In the genomic region with DNA sequence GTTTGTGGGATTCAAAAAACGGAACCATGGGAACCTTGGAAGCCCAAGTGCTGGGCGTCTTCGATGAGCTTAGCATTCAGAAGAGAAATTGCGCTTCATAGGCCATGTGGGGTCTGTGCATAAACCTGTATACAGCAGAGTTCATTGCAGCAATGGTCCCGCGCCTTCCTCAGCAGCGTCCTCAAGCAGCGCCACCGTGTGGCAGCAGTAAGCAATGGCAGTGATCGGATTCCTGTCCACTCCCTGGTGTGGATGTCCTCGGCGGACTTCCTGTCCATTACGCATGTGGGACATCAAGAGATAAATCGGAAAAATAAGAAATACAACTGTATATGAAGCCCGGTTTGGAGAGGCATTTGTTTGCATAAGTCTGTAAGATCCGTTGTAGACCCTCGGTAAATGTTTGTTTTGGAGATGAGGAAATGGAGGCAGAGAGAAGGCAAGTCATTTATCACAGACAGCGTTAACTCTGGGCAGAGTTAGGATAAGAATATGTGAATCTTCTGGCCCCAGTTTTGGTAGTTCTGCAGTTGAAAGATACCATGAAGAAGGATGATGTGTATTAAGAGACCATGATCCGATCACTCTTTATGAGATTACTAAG, we compare ENCODE assay signal across 8 cellular contexts. TPM values are rescaled to one million over a fixed set of nuclear protein-coding genes. Genes with fewer than 3 reads are reported as not detected.
A peak's percentile ranks its signal among the peaks of the same experiment; 100 is the strongest.
DNase-seq lines count a peak whose midpoint lies in the region; ATAC-seq, FAIRE-seq and TF ChIP-seq lines count a peak whose summit lies in the region.

No MANE protein-coding gene starts in this region.

- H3K4me3 ChIP-seq in Caco-2 (ENCODE audit: low read depth, low read length) (no peak overlapping the region), endothelial cell of umbilical vein (replicated peaks in 1 of 3; ENCODE audit: insufficient read depth in 1 of 3, low read depth in 1 of 3, low read length in 3 of 3) (no peak overlapping the region)
- no peak overlapping the region for H3K4me3 ChIP-seq in CD4-positive, alpha-beta memory T cell (ENCODE audit: low read length in 2 of 2)

- H3K27me3 ChIP-seq in Caco-2 (replicated peaks; ENCODE audit: control insufficient read depth, insufficient read depth, low read length) (no peaks in the 10 kb centered on the region), endothelial cell of umbilical vein (ENCODE audit: control insufficient read depth in 2 of 2, insufficient read depth in 2 of 2, low read length in 2 of 2) (no peaks in the 10 kb centered on the region)
- H3K27me3 ChIP-seq in CD4-positive, alpha-beta memory T cell (ENCODE audit: insufficient read depth, low read length), result no peaks in the 10 kb centered on the region

- CTCF ChIA-PET in Caco-2 (lab: Charles Lee) (no interaction called here), endothelial cell of umbilical vein (lab: Charles Lee) (no interaction called here)
- CTCF ChIA-PET in CD4-positive, alpha-beta memory T cell (lab: Charles Lee; ENCODE audit: partially characterized antibody), result no interaction called here

- H3K9ac ChIP-seq in endothelial cell of umbilical vein (replicated peaks; ENCODE audit: extremely low read depth, insufficient read depth, low read length), result no peak overlapping the region

- no peaks in the 10 kb centered on the region for H3K27me3 Mint-ChIP-seq in Caco-2 (ENCODE audit: insufficient read depth, unreplicated experiment)
- H3K27me3 Mint-ChIP-seq in CD4-positive, alpha-beta memory T cell, result no peaks in the 10 kb centered on the region

- intact Hi-C loops in Caco-2 (cut with micrococcal nuclease; ENCODE audit: unreplicated experiment), result loop anchor here (1.0 kb wide), 1 partner anchor 165 kb away; no protein-coding TSS in a partner anchor
- intact Hi-C loops in endothelial cell of umbilical vein (cut with micrococcal nuclease), result loop anchor here (5.0 kb wide), 1 partner anchor 1524 kb away; no protein-coding TSS in a partner anchor
- intact Hi-C loops in CD4-positive, alpha-beta memory T cell (cut with micrococcal nuclease), result no loop called here

- ATAC-seq in GM19467 (IDR thresholded peaks at IDR 0.05; ENCODE audit: unreplicated experiment) (peak; percentile 59), HG03097 (IDR thresholded peaks at IDR 0.05; ENCODE audit: low FRiP score, unreplicated experiment) (no peak)

- DNase-seq in Caco-2 (peak; percentile 39 to 52), NAMALWA (ENCODE audit: low spot score) (peak; percentile 39), endothelial cell of umbilical vein (ENCODE audit: low read depth, low spot score) (no peak), NCI-H2107 treated with DMSO at 0.1 percent for 48 hours (lab: John Stamatoyannopoulos, UW; ENCODE audit: unreplicated experiment) (no peak), AG08396 (ENCODE audit: low spot score) (no peak)
- DNase-seq in CD4-positive, alpha-beta memory T cell, result no peak

- no peak for FAIRE-seq in endothelial cell of umbilical vein (lab: Jason Lieb, UNC)

- H4K20me1 ChIP-seq in endothelial cell of umbilical vein (replicated peaks; ENCODE audit: control insufficient read depth, extremely low read depth, insufficient read depth, low read length), result no peaks in the 10 kb centered on the region

- no peaks in the 10 kb centered on the region for H3K9me3 Mint-ChIP-seq in Caco-2 (ENCODE audit: unreplicated experiment)
- peaks cover 0 to 4% (median 0%) of the 10 kb centered on the region in 8 donors for H3K9me3 Mint-ChIP-seq in CD4-positive, alpha-beta memory T cell

- no peaks in the 10 kb centered on the region for H3K4me1 Mint-ChIP-seq in Caco-2 (ENCODE audit: low read depth, unreplicated experiment)
- no peaks in the 10 kb centered on the region for H3K4me1 Mint-ChIP-seq in CD4-positive, alpha-beta memory T cell

- dilution Hi-C loops in endothelial cell of umbilical vein (cut with MboI; ENCODE audit: extremely low pct_ligation_motif_present, low sequenced_read_pairs), result no loop called here

- H3K9me1 ChIP-seq in endothelial cell of umbilical vein (replicated peaks; ENCODE audit: control insufficient read depth, extremely low read depth, insufficient read depth, low read length), result no peaks in the 10 kb centered on the region

- no peak overlapping the region for H3K4me2 ChIP-seq in endothelial cell of umbilical vein (ENCODE audit: insufficient read depth, low read length)

- BruUV-seq in Caco-2 (replicated peaks; lab: Mats Ljungman, UMichigan) (no TSS peak), endothelial cell of umbilical vein (replicated peaks; lab: Mats Ljungman, UMichigan) (no TSS peak)

- H3K36me3 Mint-ChIP-seq in Caco-2 (ENCODE audit: insufficient read depth, unreplicated experiment), result peaks cover 19% of the 10 kb centered on the region
- no peaks in the 10 kb centered on the region for H3K36me3 Mint-ChIP-seq in CD4-positive, alpha-beta memory T cell

- H3K4me1 ChIP-seq in Caco-2 (no peaks in the 10 kb centered on the region), endothelial cell of umbilical vein (ENCODE audit: control insufficient read depth, extremely low read depth, insufficient read depth, low read length) (no peaks in the 10 kb centered on the region)
- H3K4me1 ChIP-seq in CD4-positive, alpha-beta memory T cell (ENCODE audit: insufficient read depth, low read length), result no peaks in the 10 kb centered on the region

- POLR2A ChIA-PET in Caco-2 (lab: Charles Lee), result no interaction called here
- POLR2A ChIA-PET in endothelial cell of umbilical vein (lab: Charles Lee), result no interaction called here
- POLR2A ChIA-PET in CD4-positive, alpha-beta memory T cell (lab: Charles Lee; ENCODE audit: partially characterized antibody), result no interaction called here

- H3K36me3 ChIP-seq in Caco-2 (ENCODE audit: control insufficient read depth, insufficient read depth, low read length), result no peaks in the 10 kb centered on the region
- no peaks in the 10 kb centered on the region for H3K36me3 ChIP-seq in endothelial cell of umbilical vein (ENCODE audit: control insufficient read depth in 2 of 2, extremely low read depth in 1 of 2, insufficient read depth in 2 of 2, low read length in 2 of 2)
- H3K36me3 ChIP-seq in CD4-positive, alpha-beta memory T cell (ENCODE audit: insufficient read depth, low read length), result no peaks in the 10 kb centered on the region

- H3K79me2 ChIP-seq in endothelial cell of umbilical vein (ENCODE audit: control insufficient read depth, insufficient read depth, low read length), result no peaks in the 10 kb centered on the region

- no peak overlapping the region for H3K27ac ChIP-seq in endothelial cell of umbilical vein (ENCODE audit: insufficient read depth, low read depth, low read length)
- no peak overlapping the region for H3K27ac ChIP-seq in CD4-positive, alpha-beta memory T cell (ENCODE audit: low read depth, low read length)

- TF ChIP-seq CTCF in Caco-2 (IDR thresholded peaks at IDR 0.05; ENCODE audit: insufficient read depth in 1 of 2, low read depth in 1 of 2, low read length in 1 of 2, severe bottlenecking in 1 of 2, unreplicated experiment in 1 of 2) (peak; percentile 59), endothelial cell of umbilical vein (IDR thresholded peaks at IDR 0.05; ENCODE audit: extremely low read depth in 1 of 2, insufficient read depth in 1 of 2, low read depth in 1 of 2, low read length in 2 of 2) (peak; percentile 42 to 47)

- H3K27ac Mint-ChIP-seq in Caco-2 (ENCODE audit: unreplicated experiment), result peak overlapping the region; percentile 14
- H3K27ac Mint-ChIP-seq in CD4-positive, alpha-beta memory T cell, result no peak overlapping the region

- H3K9me3 ChIP-seq in Caco-2, result no peaks in the 10 kb centered on the region
- H3K9me3 ChIP-seq in endothelial cell of umbilical vein (replicated peaks; ENCODE audit: control insufficient read depth, insufficient read depth, low read length), result no peaks in the 10 kb centered on the region
- no peaks in the 10 kb centered on the region for H3K9me3 ChIP-seq in CD4-positive, alpha-beta memory T cell (ENCODE audit: control insufficient read depth in 1 of 2, low read length in 2 of 2)

- no peak for TF ChIP-seq POLR2A in endothelial cell of umbilical vein (IDR thresholded peaks at IDR 0.05; ENCODE audit: low read depth, low read length)

- no peak overlapping the region for H2AFZ ChIP-seq in endothelial cell of umbilical vein (ENCODE audit: low read depth, low read length)

- peak overlapping the region; percentile 46 for H3K4me3 Mint-ChIP-seq in Caco-2 (ENCODE audit: unreplicated experiment)
- H3K4me3 Mint-ChIP-seq in CD4-positive, alpha-beta memory T cell, result no peak overlapping the region

TF ChIP-seq in endothelial cell of umbilical vein, 7 proteins besides CTCF, POLR2A, EP300 and RAD21:
- TF ChIP-seq FOS (IDR thresholded peaks at IDR 0.05; ENCODE audit: borderline replicate concordance, insufficient read depth, low read length), result no peak
- no peak for TF ChIP-seq GATA2 (IDR thresholded peaks at IDR 0.05; ENCODE audit: insufficient read depth, insufficient read length, low read depth, low read length)

RNA-seq across cellular contexts. Expression of a gene that starts 57.7 kb away (rescaled TPM):
- total RNA-seq in Caco-2 (2022) (51.3 and 59.7 TPM in 2 replicates), endothelial cell of umbilical vein (not detected in 2 replicates)
- not detected in 2 replicates for polyA plus RNA-seq in endothelial cell of umbilical vein
- polyA plus RNA-seq in endothelial cell of umbilical vein (2011; cell fraction: cytosol; rRNA removed), result 0.01 and 0.03 TPM in 2 replicates
- not detected in 2 replicates for polyA plus RNA-seq in endothelial cell of umbilical vein (2011; cell fraction: nucleus; rRNA removed)
- 0.08 TPM in 1 of 2 replicates, not detected in the other for polyA plus RNA-seq in endothelial cell of umbilical vein (2012)
- not detected in 2 replicates for polyA minus RNA-seq in endothelial cell of umbilical vein
- polyA minus RNA-seq in endothelial cell of umbilical vein (2011; cell fraction: cytosol; rRNA and poly(A)+ RNA removed), result not detected
- polyA minus RNA-seq in endothelial cell of umbilical vein (2011; cell fraction: nucleus; rRNA and poly(A)+ RNA removed), result not detected in 2 replicates
- total RNA-seq in CD4-positive, alpha-beta memory T cell, result not detected
- polyA plus RNA-seq in CD4-positive, alpha-beta memory T cell, result not detected

Comparison
In these comparisons a context has a peak if more than half of its experiments do, and no peak if none do; other contexts are left out.
1. DNase-seq: peak in Caco-2 (2 of 2) and NAMALWA (single experiment); none in endothelial cell of umbilical vein (single experiment), NCI-H2107 treated with DMSO at 0.1 percent for 48 hours (single experiment), CD4-positive, alpha-beta memory T cell (0 of 5) and AG08396 (single experiment).
2. RNA of a gene that starts 57.7 kb away (total RNA-seq): 51.3 to 59.7 TPM in Caco-2; not detected in CD4-positive, alpha-beta memory T cell and not detected in endothelial cell of umbilical vein; every median in the first group is over 10 times any median in the second.